In the genomic region with DNA sequence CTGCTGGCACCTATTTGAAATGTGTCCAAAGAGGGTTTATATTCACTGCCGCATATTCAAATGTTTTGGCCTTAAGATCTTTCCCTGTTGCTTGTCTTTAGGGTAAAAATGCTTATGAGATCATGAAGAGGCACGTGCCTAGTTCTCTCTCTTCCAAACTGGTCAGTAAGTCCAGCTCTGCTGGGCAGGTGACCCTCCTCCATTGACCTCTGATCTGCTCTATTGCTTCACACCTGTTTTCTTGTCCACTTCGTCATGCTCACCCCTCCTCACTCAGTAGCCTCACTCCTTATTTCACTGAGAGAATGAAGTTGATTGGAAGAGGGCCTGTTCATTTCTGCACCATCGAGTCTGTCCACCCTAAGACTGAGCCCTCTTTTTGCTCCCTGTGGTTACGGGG, we compare ENCODE assay signal across 26 cellular contexts.
"Had no signal": no experiment of that assay in that cellular context is flagged by ENCODE, and none has a peak within 500 bp of the region (broad histone marks: within the 10 kb centered on the region; RNA-seq: fewer than 3 reads in every experiment).

No MANE protein-coding gene starts in this region.

- H3K36me3 ChIP-seq: ascending aorta, cardiac muscle cell, SJCRH30 had no signal

- H3K27ac ChIP-seq: ascending aorta, cardiac muscle cell, KMS-11, SJCRH30, SK-N-MC had no signal

- H3K4me1 ChIP-seq: ascending aorta, SJCRH30 had no signal

- H3K9me3 ChIP-seq: ascending aorta, SJCRH30 had no signal

- H3K4me3 ChIP-seq: ascending aorta, cardiac muscle cell, SJCRH30, SK-N-MC had no signal

- DNase-seq: activated CD4-positive, alpha-beta T cell treated with anti-CD3 and anti-CD28 coated beads, Interleukin-2, amount 10 ng/mL, durations not matched to agents 24 days and 14 days; activated CD4-positive, alpha-beta T cell treated with anti-CD3 and anti-CD28 coated beads, Interleukin-2, amount 50 U/mL, for 4 hours; activated CD8-positive, alpha-beta T cell treated with anti-CD3 and anti-CD28 coated beads for 36 hours; activated effector memory CD4-positive, alpha-beta T cell treated with anti-CD3 and anti-CD28 coated beads, Interleukin-2, amount 50 U/mL, for 16 hours; activated naive CD4-positive, alpha-beta T cell; activated naive CD8-positive, alpha-beta T cell treated with anti-CD3 and anti-CD28 coated beads, Interleukin-2, amount 10 ng/mL, durations not matched to agents 7 days and 5 days; activated T-cell treated with anti-CD3 and anti-CD28 coated beads, Interleukin-2, amount 50 U/mL, for 1 hour; activated T-cell treated with anti-CD3 and anti-CD28 coated beads, Interleukin-2, amount 50 U/mL, for 72 hours; amygdala; NCI-H1417; NCI-H146; NCI-H187; NCI-H2107; NCI-H2171; NCI-H510A; NCI-H526 treated with DMSO at 0.1 percent for 48 hours; NCI-H774; SHP77; SJCRH30; T1000 had no signal

- ATAC-seq: activated CD8-positive, alpha-beta T cell treated with anti-CD3 and anti-CD28 coated beads for 36 hours; activated T-cell treated with anti-CD3 and anti-CD28 coated beads, Interleukin-2, amount 50 U/mL, for 72 hours; activated T-helper 17 cell treated with anti-CD3 and anti-CD28 coated beads, Interleukin-2, amount 50 U/mL, for 72 hours; Panc1 had no signal

- H3K27me3 ChIP-seq: ascending aorta, cardiac muscle cell had no signal
